In genomic region chr7:72822507-72822906, GRCh38 we compare ENCODE assay signal across 1 cellular context. TPM values are rescaled to one million over a fixed set of nuclear protein-coding genes. Genes with fewer than 3 reads are reported as not detected.
"Had no signal": no experiment of that assay in that cellular context is flagged by ENCODE, and none has a peak within 500 bp of the region (broad histone marks: within the 10 kb centered on the region; RNA-seq: fewer than 3 reads in every experiment).

No MANE protein-coding gene starts in this region.

RNA-seq across cellular contexts. Expression of gene TYW1B, which starts 5.5 kb away (rescaled TPM):
- total RNA-seq: ascending aorta had no signal
